In the genomic region with DNA sequence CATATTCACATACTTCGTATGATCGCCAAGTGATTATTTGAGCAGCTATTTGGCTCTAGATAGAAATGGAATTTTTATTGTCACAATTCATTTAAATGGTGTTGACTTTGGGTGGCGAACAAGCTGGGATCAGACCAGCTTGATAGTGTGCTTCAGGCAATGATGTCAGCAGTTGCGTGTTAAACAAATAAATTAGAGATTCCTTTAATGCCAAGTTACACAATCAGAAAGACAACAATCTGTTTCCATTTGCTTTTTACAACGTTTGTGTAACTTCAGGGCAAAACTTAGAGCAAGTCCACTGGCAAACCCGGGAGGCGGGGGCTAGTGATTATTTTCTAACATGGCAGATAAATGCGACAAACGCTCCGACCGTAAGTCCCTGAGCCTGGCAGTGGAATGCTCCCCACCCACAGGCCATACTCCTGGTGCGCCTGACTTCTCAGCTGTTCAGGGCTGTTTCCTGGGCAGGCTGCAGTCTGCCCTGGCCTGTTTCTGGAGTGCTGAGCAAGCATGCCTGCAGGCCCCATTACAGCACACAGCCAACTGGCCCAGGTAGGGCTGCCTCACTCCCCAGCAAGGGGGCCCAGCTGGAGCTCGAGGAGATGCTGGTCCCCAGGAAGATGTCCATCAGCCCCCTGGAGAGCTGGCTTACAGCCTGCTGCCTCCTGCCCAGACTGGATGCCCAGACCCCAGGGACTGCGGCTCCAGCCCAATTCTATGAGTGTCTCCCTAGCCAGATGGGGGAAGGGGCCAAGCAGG, we compare ENCODE assay signal across 1 cellular context.
TF ChIP-seq lines count a peak whose summit lies in the region.

No MANE protein-coding gene starts in this region.

TF ChIP-seq in HEK293, 187 proteins besides CTCF, POLR2A, EP300 and RAD21 (continued from another document and continues in another):
- TF ChIP-seq BCL11A (tag by site-specific recombination; IDR thresholded peaks at IDR 0.05; ENCODE audit: low read depth) (peak; percentile 99), ZNF843 (tag by site-specific recombination; IDR thresholded peaks at IDR 0.05) (peak; percentile 100), ZFP37 (tag by site-specific recombination; IDR thresholded peaks at IDR 0.05) (peak; percentile 79), ZNF23 (tag by site-specific recombination; IDR thresholded peaks at IDR 0.05; ENCODE audit: borderline replicate concordance) (no peak), RBAK (tag by site-specific recombination; IDR thresholded peaks at IDR 0.05) (no peak), FEZF1 (tag by site-specific recombination; IDR thresholded peaks at IDR 0.05) (peak; percentile 99), ZNF266 (tag by site-specific recombination; IDR thresholded peaks at IDR 0.05; ENCODE audit: low read depth) (no peak), ZNF571 (tag by site-specific recombination; IDR thresholded peaks at IDR 0.05) (no peak), ZNF560 (tag by site-specific recombination; IDR thresholded peaks at IDR 0.05; ENCODE audit: borderline replicate concordance) (no peak), ZNF157 (tag by site-specific recombination; IDR thresholded peaks at IDR 0.05) (no peak), ZNF501 (tag by site-specific recombination; IDR thresholded peaks at IDR 0.05) (peak; percentile 89), ZNF19 (tag by site-specific recombination; IDR thresholded peaks at IDR 0.05; ENCODE audit: low read depth) (0 out of 2 replicates have a peak, but pooled peaks have one; percentile 39), ZNF548 (tag by site-specific recombination; IDR thresholded peaks at IDR 0.05) (no peak), ZBTB21 (tag by site-specific recombination; IDR thresholded peaks at IDR 0.05) (peak; percentile 97), ZNF391 (tag by site-specific recombination; IDR thresholded peaks at IDR 0.05; ENCODE audit: borderline replicate concordance, low read depth) (peak; percentile 97), ZNF610 (tag by site-specific recombination; IDR thresholded peaks at IDR 0.05; ENCODE audit: borderline replicate concordance) (peak; percentile 92), ZNF202 (tag by site-specific recombination; IDR thresholded peaks at IDR 0.05; ENCODE audit: borderline replicate concordance) (no peak), ZNF514 (tag by site-specific recombination; IDR thresholded peaks at IDR 0.05) (no peak), ZNF433 (tag by site-specific recombination; IDR thresholded peaks at IDR 0.05; ENCODE audit: low read depth) (no peak), ZFP3 (tag by site-specific recombination; IDR thresholded peaks at IDR 0.05; ENCODE audit: low read depth) (no peak), SCRT2 (tag by site-specific recombination; IDR thresholded peaks at IDR 0.05) (no peak), ZSCAN30 (tag by site-specific recombination; IDR thresholded peaks at IDR 0.05) (peak; percentile 86), SETDB1 (IDR thresholded peaks at IDR 0.05; ENCODE audit: insufficient read length, low read length) (peak; percentile 50), ZNF830 (tag by site-specific recombination; IDR thresholded peaks at IDR 0.05; ENCODE audit: low read depth) (no peak)
- TF ChIP-seq, protein P1, sequence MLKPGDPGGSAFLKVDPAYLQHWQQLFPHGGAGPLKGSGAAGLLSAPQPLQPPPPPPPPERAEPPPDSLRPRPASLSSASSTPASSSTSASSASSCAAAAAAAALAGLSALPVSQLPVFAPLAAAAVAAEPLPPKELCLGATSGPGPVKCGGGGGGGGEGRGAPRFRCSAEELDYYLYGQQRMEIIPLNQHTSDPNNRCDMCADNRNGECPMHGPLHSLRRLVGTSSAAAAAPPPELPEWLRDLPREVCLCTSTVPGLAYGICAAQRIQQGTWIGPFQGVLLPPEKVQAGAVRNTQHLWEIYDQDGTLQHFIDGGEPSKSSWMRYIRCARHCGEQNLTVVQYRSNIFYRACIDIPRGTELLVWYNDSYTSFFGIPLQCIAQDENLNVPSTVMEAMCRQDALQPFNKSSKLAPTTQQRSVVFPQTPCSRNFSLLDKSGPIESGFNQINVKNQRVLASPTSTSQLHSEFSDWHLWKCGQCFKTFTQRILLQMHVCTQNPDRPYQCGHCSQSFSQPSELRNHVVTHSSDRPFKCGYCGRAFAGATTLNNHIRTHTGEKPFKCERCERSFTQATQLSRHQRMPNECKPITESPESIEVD (tag by site-specific recombination; IDR thresholded peaks at IDR 0.05), result peak; percentile 99
- TF ChIP-seq, protein P2, sequence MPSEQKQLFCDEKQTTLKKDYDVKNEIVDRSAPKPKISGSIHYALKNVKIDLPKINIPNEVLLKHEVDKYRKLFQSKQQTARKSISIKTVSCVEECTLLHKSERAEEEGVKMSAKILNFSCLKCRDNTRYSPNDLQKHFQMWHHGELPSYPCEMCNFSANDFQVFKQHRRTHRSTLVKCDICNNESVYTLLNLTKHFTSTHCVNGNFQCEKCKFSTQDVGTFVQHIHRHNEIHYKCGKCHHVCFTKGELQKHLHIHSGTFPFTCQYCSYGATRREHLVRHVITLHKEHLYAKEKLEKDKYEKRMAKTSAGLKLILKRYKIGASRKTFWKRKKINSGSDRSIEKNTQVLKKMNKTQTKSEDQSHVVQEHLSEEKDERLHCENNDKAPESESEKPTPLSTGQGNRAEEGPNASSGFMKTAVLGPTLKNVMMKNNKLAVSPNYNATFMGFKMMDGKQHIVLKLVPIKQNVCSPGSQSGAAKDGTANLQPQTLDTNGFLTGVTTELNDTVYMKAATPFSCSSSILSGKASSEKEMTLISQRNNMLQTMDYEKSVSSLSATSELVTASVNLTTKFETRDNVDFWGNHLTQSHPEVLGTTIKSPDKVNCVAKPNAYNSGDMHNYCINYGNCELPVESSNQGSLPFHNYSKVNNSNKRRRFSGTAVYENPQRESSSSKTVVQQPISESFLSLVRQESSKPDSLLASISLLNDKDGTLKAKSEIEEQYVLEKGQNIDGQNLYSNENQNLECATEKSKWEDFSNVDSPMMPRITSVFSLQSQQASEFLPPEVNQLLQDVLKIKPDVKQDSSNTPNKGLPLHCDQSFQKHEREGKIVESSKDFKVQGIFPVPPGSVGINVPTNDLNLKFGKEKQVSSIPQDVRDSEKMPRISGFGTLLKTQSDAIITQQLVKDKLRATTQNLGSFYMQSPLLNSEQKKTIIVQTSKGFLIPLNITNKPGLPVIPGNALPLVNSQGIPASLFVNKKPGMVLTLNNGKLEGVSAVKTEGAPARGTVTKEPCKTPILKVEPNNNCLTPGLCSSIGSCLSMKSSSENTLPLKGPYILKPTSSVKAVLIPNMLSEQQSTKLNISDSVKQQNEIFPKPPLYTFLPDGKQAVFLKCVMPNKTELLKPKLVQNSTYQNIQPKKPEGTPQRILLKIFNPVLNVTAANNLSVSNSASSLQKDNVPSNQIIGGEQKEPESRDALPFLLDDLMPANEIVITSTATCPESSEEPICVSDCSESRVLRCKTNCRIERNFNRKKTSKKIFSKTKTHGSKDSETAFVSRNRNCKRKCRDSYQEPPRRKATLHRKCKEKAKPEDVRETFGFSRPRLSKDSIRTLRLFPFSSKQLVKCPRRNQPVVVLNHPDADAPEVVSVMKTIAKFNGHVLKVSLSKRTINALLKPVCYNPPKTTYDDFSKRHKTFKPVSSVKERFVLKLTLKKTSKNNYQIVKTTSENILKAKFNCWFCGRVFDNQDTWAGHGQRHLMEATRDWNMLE (tag by site-specific recombination; conservative IDR thresholded peaks at IDR 0.05; ENCODE audit: low read depth), result 0 out of 2 replicates have a peak, but pooled peaks have one; percentile 62
- TF ChIP-seq, protein P3, sequence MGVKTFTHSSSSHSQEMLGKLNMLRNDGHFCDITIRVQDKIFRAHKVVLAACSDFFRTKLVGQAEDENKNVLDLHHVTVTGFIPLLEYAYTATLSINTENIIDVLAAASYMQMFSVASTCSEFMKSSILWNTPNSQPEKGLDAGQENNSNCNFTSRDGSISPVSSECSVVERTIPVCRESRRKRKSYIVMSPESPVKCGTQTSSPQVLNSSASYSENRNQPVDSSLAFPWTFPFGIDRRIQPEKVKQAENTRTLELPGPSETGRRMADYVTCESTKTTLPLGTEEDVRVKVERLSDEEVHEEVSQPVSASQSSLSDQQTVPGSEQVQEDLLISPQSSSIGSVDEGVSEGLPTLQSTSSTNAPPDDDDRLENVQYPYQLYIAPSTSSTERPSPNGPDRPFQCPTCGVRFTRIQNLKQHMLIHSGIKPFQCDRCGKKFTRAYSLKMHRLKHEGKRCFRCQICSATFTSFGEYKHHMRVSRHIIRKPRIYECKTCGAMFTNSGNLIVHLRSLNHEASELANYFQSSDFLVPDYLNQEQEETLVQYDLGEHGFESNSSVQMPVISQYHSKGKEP (tag by site-specific recombination; IDR thresholded peaks at IDR 0.05), result peak; percentile 92
- TF ChIP-seq, protein P4, sequence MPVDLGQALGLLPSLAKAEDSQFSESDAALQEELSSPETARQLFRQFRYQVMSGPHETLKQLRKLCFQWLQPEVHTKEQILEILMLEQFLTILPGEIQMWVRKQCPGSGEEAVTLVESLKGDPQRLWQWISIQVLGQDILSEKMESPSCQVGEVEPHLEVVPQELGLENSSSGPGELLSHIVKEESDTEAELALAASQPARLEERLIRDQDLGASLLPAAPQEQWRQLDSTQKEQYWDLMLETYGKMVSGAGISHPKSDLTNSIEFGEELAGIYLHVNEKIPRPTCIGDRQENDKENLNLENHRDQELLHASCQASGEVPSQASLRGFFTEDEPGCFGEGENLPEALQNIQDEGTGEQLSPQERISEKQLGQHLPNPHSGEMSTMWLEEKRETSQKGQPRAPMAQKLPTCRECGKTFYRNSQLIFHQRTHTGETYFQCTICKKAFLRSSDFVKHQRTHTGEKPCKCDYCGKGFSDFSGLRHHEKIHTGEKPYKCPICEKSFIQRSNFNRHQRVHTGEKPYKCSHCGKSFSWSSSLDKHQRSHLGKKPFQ (tag by site-specific recombination; IDR thresholded peaks at IDR 0.05), result peak; percentile 95
- TF ChIP-seq, protein P5, sequence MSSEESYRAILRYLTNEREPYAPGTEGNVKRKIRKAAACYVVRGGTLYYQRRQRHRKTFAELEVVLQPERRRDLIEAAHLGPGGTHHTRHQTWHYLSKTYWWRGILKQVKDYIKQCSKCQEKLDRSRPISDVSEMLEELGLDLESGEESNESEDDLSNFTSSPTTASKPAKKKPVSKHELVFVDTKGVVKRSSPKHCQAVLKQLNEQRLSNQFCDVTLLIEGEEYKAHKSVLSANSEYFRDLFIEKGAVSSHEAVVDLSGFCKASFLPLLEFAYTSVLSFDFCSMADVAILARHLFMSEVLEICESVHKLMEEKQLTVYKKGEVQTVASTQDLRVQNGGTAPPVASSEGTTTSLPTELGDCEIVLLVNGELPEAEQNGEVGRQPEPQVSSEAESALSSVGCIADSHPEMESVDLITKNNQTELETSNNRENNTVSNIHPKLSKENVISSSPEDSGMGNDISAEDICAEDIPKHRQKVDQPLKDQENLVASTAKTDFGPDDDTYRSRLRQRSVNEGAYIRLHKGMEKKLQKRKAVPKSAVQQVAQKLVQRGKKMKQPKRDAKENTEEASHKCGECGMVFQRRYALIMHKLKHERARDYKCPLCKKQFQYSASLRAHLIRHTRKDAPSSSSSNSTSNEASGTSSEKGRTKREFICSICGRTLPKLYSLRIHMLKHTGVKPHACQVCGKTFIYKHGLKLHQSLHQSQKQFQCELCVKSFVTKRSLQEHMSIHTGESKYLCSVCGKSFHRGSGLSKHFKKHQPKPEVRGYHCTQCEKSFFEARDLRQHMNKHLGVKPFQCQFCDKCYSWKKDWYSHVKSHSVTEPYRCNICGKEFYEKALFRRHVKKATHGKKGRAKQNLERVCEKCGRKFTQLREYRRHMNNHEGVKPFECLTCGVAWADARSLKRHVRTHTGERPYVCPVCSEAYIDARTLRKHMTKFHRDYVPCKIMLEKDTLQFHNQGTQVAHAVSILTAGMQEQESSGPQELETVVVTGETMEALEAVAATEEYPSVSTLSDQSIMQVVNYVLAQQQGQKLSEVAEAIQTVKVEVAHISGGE (tag by site-specific recombination; conservative IDR thresholded peaks at IDR 0.05; ENCODE audit: low read depth), result peak; percentile 32; the same call in 1 of the 2 replicates
- TF ChIP-seq, protein P6, sequence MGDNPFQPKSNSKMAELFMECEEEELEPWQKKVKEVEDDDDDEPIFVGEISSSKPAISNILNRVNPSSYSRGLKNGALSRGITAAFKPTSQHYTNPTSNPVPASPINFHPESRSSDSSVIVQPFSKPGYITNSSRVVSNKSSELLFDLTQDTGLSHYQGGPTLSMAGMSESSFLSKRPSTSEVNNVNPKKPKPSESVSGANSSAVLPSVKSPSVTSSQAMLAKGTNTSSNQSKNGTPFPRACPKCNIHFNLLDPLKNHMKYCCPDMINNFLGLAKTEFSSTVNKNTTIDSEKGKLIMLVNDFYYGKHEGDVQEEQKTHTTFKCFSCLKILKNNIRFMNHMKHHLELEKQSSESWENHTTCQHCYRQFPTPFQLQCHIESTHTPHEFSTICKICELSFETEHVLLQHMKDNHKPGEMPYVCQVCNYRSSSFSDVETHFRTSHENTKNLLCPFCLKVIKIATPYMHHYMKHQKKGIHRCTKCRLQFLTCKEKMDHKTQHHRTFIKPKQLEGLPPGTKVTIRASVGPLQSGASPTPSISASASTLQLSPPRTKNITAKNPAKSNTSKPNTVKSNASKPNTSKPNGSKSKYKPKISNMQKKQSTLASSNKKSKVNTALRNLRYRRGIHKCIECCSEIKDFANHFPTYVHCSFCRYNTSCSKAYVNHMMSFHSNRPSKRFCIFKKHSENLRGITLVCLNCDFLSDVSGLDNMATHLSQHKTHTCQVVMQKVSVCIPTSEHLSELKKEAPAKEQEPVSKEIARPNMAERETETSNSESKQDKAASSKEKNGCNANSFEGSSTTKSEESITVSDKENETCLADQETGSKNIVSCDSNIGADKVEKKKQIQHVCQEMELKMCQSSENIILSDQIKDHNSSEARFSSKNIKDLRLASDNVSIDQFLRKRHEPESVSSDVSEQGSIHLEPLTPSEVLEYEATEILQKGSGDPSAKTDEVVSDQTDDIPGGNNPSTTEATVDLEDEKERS (tag by site-specific recombination; IDR thresholded peaks at IDR 0.05), result no peak
